8 cellular contexts compared by ENCODE assay signal in genomic region chr3:64686446-64686908, GRCh38. TPM values are rescaled to one million over a fixed set of nuclear protein-coding genes. Genes with fewer than 3 reads are reported as not detected.
DNase-seq lines count a peak whose midpoint lies in the region; ATAC-seq and TF ChIP-seq lines count a peak whose summit lies in the region.

No MANE protein-coding gene starts in this region.

- H3K4me3 Mint-ChIP-seq in progenitor cell of endocrine pancreas (ENCODE audit: low read depth) = peak overlapping the region; percentile 91
- no peak overlapping the region for H3K4me3 Mint-ChIP-seq in activated CD4-positive, alpha-beta memory T cell treated with anti-CD3 and anti-CD28 coated beads for 36 hours

- DNase-seq in SK-N-DZ (ENCODE audit: low spot score) (peak; percentile 46), glomerular visceral epithelial cell (ENCODE audit: extremely low spot score) (peak; percentile 66), progenitor cell of endocrine pancreas (ENCODE audit: low spot score, unreplicated experiment) (peak; percentile 13), NOMO-1 treated with dmso at 0.1 percent for 144 hours (lab: John Stamatoyannopoulos, UW; ENCODE audit: unreplicated experiment) (no peak), HUDEP-2 (lab: John Stamatoyannopoulos, UW; ENCODE audit: unreplicated experiment in 76 of 76) (no peak)
- no peak for DNase-seq in activated CD4-positive, alpha-beta memory T cell treated with anti-CD3 and anti-CD28 coated beads for 36 hours

- ATAC-seq in GM19467 (IDR thresholded peaks at IDR 0.05; ENCODE audit: unreplicated experiment) (peak; percentile 25), HG03460 (IDR thresholded peaks at IDR 0.05; ENCODE audit: unreplicated experiment) (no peak)

- H3K4me1 Mint-ChIP-seq in progenitor cell of endocrine pancreas (ENCODE audit: low read depth) = peaks cover 31% of the 10 kb centered on the region
- peaks cover 8% of the 10 kb centered on the region for H3K4me1 Mint-ChIP-seq in activated CD4-positive, alpha-beta memory T cell treated with anti-CD3 and anti-CD28 coated beads for 36 hours (ENCODE audit: low read depth)

- H3K27me3 Mint-ChIP-seq in progenitor cell of endocrine pancreas = no peaks in the 10 kb centered on the region
- peaks cover 44% of the 10 kb centered on the region for H3K27me3 Mint-ChIP-seq in activated CD4-positive, alpha-beta memory T cell treated with anti-CD3 and anti-CD28 coated beads for 36 hours

- intact Hi-C loops in activated CD4-positive, alpha-beta memory T cell treated with anti-CD3 and anti-CD28 coated beads for 36 hours (cut with micrococcal nuclease) = no loop called here

- H3K9me3 Mint-ChIP-seq in progenitor cell of endocrine pancreas (ENCODE audit: low read depth) = no peaks in the 10 kb centered on the region
- H3K9me3 Mint-ChIP-seq in activated CD4-positive, alpha-beta memory T cell treated with anti-CD3 and anti-CD28 coated beads for 36 hours = no peaks in the 10 kb centered on the region

- H3K27ac Mint-ChIP-seq in progenitor cell of endocrine pancreas = peak overlapping the region; percentile 96
- H3K27ac Mint-ChIP-seq in activated CD4-positive, alpha-beta memory T cell treated with anti-CD3 and anti-CD28 coated beads for 36 hours = no peak overlapping the region

- TF ChIP-seq CTCF in progenitor cell of endocrine pancreas (IDR thresholded peaks at IDR 0.05; ENCODE audit: unreplicated experiment) = no peak

- CTCF ChIA-PET in activated CD4-positive, alpha-beta memory T cell treated with anti-CD3 and anti-CD28 coated beads for 36 hours (lab: Charles Lee) = no interaction called here

- H3K36me3 Mint-ChIP-seq in progenitor cell of endocrine pancreas (ENCODE audit: insufficient read depth) = peaks cover 4% of the 10 kb centered on the region
- H3K36me3 Mint-ChIP-seq in activated CD4-positive, alpha-beta memory T cell treated with anti-CD3 and anti-CD28 coated beads for 36 hours = no peaks in the 10 kb centered on the region

- POLR2A ChIA-PET in activated CD4-positive, alpha-beta memory T cell treated with anti-CD3 and anti-CD28 coated beads for 36 hours (lab: Charles Lee) = no interaction called here

RNA-seq across cellular contexts. Expression of gene ADAMTS9, which starts 1.3 kb away (rescaled TPM):
- 25.4 and 28.3 TPM in 2 replicates for polyA plus RNA-seq in SK-N-DZ (2014; cell fraction: cytosol; rRNA removed)
- 18.1 and 39.7 TPM in 2 replicates for polyA plus RNA-seq in SK-N-DZ (2014; cell fraction: nucleus; rRNA removed)
- total RNA-seq in progenitor cell of endocrine pancreas = 53.8 and 54.2 TPM in 2 replicates
- not detected for total RNA-seq in activated CD4-positive, alpha-beta memory T cell treated with anti-CD3 and anti-CD28 coated beads for 36 hours

Comparison
In these comparisons a context has a peak if more than half of its experiments do, and no peak if none do; other contexts are left out.
1. DNase-seq: peak in SK-N-DZ (single experiment), glomerular visceral epithelial cell (single experiment) and progenitor cell of endocrine pancreas (single experiment); none in NOMO-1 treated with dmso at 0.1 percent for 144 hours (single experiment), activated CD4-positive, alpha-beta memory T cell treated with anti-CD3 and anti-CD28 coated beads for 36 hours (single experiment) and HUDEP-2 (0 of 76).
2. RNA of gene ADAMTS9, which starts 1.3 kb away (total RNA-seq): 53.8 to 54.2 TPM in progenitor cell of endocrine pancreas; not detected in activated CD4-positive, alpha-beta memory T cell treated with anti-CD3 and anti-CD28 coated beads for 36 hours; every median in the first group is over 10 times any median in the second.